In the genomic region with DNA sequence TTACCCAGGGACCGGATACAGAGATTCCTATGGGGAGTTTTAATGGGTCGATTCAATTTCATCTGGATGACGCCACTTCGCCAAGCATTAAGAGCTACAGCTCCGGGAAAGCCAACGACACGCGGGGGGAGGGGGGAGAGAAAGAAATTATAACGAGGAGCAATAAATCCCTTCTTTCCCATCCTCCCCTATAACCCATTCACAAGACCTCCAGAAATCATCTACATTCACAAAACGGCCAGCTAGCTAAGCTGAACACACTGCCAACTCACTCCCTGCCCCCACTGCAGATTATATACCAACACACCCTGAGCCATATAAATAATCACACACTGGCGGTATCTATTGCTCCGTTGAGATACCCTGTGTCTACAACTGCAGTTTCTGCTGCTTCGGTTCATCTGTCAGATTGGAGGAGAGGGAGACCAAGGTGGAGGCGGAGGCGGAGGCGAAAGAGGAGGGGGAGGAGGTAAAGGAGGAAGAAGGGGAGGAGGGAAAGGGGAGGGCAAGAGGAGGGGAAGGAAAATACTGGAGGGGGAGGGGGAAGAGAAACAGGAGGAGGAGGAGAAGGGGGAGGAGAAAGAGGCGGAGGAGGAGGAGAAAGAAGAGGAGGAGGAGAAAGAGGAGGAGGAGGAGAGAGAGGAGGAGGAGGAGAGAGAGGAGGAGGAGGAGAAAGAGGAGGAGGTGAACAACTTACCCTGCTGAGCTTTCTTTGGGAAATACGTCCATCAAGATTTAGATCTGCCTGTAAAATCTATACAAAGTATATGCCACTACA, we compare ENCODE assay signal across 8 cellular contexts.
DNase-seq lines count a peak whose midpoint lies in the region.

No MANE protein-coding gene starts in this region.

- H3K4me2 ChIP-seq in BLaER1 = peak overlapping the region; percentile 19; the same call in 1 of the 2 replicates

- H3K9me3 ChIP-seq in BLaER1 = no peaks in the 10 kb centered on the region

- DNase-seq in HPDE6-E6E7 (ENCODE audit: extremely low spot score) (peak; percentile 21), SW 1271 (lab: John Stamatoyannopoulos, UW) (peak; percentile 32 to 70), cerebellum (ENCODE audit: low spot score) (peak; percentile 66), kidney tubule cell (ENCODE audit: low spot score) (peak; percentile 73), NCI-H146 (lab: John Stamatoyannopoulos, UW) (no peak), hippocampal formation (lab: John Stamatoyannopoulos, UW) (no peak)
- peak; percentile 35 for DNase-seq in stimulated activated CD4-positive, alpha-beta T cell treated with anti-CD3 and anti-CD28 coated beads, Interleukin-2, amount 100 ng/mL, for 4 hours (ENCODE audit: low read depth)

- H3K36me3 ChIP-seq in BLaER1 = no peaks in the 10 kb centered on the region

- no peak overlapping the region for H3K4me3 ChIP-seq in BLaER1

- H3K4me1 ChIP-seq in BLaER1 = no peaks in the 10 kb centered on the region

- peaks cover 57% of the 10 kb centered on the region for H3K27me3 ChIP-seq in BLaER1

- H3K27ac ChIP-seq in BLaER1 = no peak overlapping the region

- no peak overlapping the region for H3K9ac ChIP-seq in BLaER1

- H4K20me1 ChIP-seq in BLaER1 = no peaks in the 10 kb centered on the region

Comparison
In these comparisons a context has a peak if more than half of its experiments do, and no peak if none do; other contexts are left out.
1. DNase-seq: peak in HPDE6-E6E7 (single experiment), SW 1271 (2 of 2), cerebellum (single experiment), kidney tubule cell (single experiment) and stimulated activated CD4-positive, alpha-beta T cell treated with anti-CD3 and anti-CD28 coated beads, Interleukin-2, amount 100 ng/mL, for 4 hours (single experiment); none in NCI-H146 (single experiment) and hippocampal formation (0 of 2).